ENCODE assay signal across 20 cellular contexts in the genomic region with DNA sequence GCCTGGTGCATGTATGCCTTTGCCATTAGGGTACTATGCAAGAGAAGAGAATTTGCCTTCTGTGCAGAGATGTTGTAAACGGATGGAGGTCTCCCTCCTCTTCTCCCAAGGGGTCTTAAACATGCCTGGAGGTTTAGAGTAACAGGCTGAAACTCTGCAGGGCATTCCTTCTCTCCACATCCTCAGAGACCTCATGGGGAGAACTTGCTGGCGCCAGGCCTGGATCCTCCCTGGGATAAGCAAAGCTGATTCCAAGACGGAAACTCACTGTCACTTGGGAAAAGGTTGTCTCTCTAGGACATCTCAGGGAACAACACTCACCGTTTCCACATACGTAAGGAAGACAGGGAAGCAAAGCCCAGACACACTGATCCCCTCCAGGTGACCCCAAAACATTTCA.
DNase-seq lines count a peak whose midpoint lies in the region; TF ChIP-seq lines count a peak whose summit lies in the region.
"Had no signal": no experiment of that assay in that cellular context is flagged by ENCODE, and none has a peak within 500 bp of the region (broad histone marks: within the 10 kb centered on the region; RNA-seq: fewer than 3 reads in every experiment).

No MANE protein-coding gene starts in this region.

- H3K9me3 ChIP-seq in A673 (ENCODE audit: low read depth, low read length, poor library complexity, severe bottlenecking) (no peaks in the 10 kb centered on the region), adipocyte (ENCODE audit: control insufficient read depth, low read length) (no peaks in the 10 kb centered on the region), HAP-1 (no peaks in the 10 kb centered on the region), hepatocyte (ENCODE audit: low read depth) (no peaks in the 10 kb centered on the region)
- H3K9me3 ChIP-seq: A549, thyroid gland had no signal

- H3K79me2 ChIP-seq in mesendoderm (ENCODE audit: control insufficient read depth, insufficient read depth, low read length), result no peaks in the 10 kb centered on the region
- H3K79me2 ChIP-seq in hepatocyte, result no peaks in the 10 kb centered on the region

- in situ Hi-C loops in HAP-1 (cut with MboI; ENCODE audit: low sequenced_read_pairs), result no loop called here

- H3K4ac ChIP-seq in mesendoderm (ENCODE audit: low read depth, low read length), result no peak overlapping the region

- BruUV-seq in A673 (replicated peaks; lab: Mats Ljungman, UMichigan), result no TSS peak

- TF ChIP-seq CTCF in A673 (conservative IDR thresholded peaks at IDR 0.05; ENCODE audit: low read depth, low read length) (no peak), hepatocyte (IDR thresholded peaks at IDR 0.05; ENCODE audit: poor library complexity) (no peak)

- no peaks in the 10 kb centered on the region for H3K79me1 ChIP-seq in mesendoderm (ENCODE audit: low read length)

- POLR2A ChIA-PET in A673 (lab: Charles Lee; ENCODE audit: low non-redundant PET), result no interaction called here

- H3K27ac ChIP-seq in A673 (ENCODE audit: low read depth, low read length, poor library complexity, severe bottlenecking) (no peak overlapping the region), mesendoderm (ENCODE audit: low read depth, low read length) (no peak overlapping the region), hepatocyte (no peak overlapping the region)
- H3K27ac ChIP-seq: A549, thyroid gland had no signal

- DNase-seq in A673 (ENCODE audit: low spot score) (peak; percentile 18), adipocyte (ENCODE audit: low read depth) (no peak), fibroblast of gingiva (ENCODE audit: low read depth) (peak; percentile 76), mesendoderm (peak; percentile 53), HAP-1 (ENCODE audit: low spot score in 2 of 2) (no peak), hepatocyte (ENCODE audit: low spot score) (no peak), EL (no peak)
- no peak for DNase-seq in stimulated activated CD4-positive, alpha-beta T cell treated with anti-CD3 and anti-CD28 coated beads, Interleukin-4, amount 100 ng/mL, for 1 hour
- DNase-seq: activated CD4-positive, alpha-beta memory T cell treated with anti-CD3 and anti-CD28 coated beads for 36 hours; activated CD8-positive, alpha-beta memory T cell treated with anti-CD3 and anti-CD28 coated beads, Interleukin-2, amount 50 U/mL, for 48 hours; aorta; DMS53; GDM1; glutamatergic neuron; HCEC 1CT; kidney glomerular epithelial cell; NCI-H2029 treated with DMSO at 0.1 percent for 48 hours; stimulated activated naive CD4-positive, alpha-beta T cell; thyroid gland had no signal

- intact Hi-C loops in A673 (cut with micrococcal nuclease; ENCODE audit: unreplicated experiment), result no loop called here

- H3K9ac ChIP-seq in adipocyte (ENCODE audit: low read length) (peak overlapping the region; percentile 56), mesendoderm (ENCODE audit: low read length) (no peak overlapping the region)

- H4K8ac ChIP-seq in mesendoderm (ENCODE audit: low read depth, low read length), result no peak overlapping the region

- H3K4me2 ChIP-seq in mesendoderm (ENCODE audit: low read length) (no peak overlapping the region), hepatocyte (no peak overlapping the region)
- H3K4me2 ChIP-seq: A549 had no signal

- no peak overlapping the region for H2AFZ ChIP-seq in hepatocyte

- no peak overlapping the region for H2BK120ac ChIP-seq in mesendoderm (ENCODE audit: low read depth, low read length)

- H2BK5ac ChIP-seq in mesendoderm (ENCODE audit: low read length), result no peak overlapping the region

- no peaks in the 10 kb centered on the region for H3K4me1 ChIP-seq in A673 (ENCODE audit: insufficient read depth, low read length, poor library complexity, severe bottlenecking)
- H3K4me1 ChIP-seq in adipocyte (ENCODE audit: control insufficient read depth, insufficient read depth, low read length), result peaks cover 25% of the 10 kb centered on the region
- no peaks in the 10 kb centered on the region for H3K4me1 ChIP-seq in mesendoderm (ENCODE audit: control insufficient read depth, low read depth, low read length)
- H3K4me1 ChIP-seq in HAP-1, result no peaks in the 10 kb centered on the region
- H3K4me1 ChIP-seq in hepatocyte (ENCODE audit: insufficient read depth), result no peaks in the 10 kb centered on the region
- H3K4me1 ChIP-seq: A549, thyroid gland had no signal

- no peaks in the 10 kb centered on the region for H4K20me1 ChIP-seq in hepatocyte (ENCODE audit: insufficient read depth, poor library complexity, severe bottlenecking)

- no peak overlapping the region for H3K56ac ChIP-seq in mesendoderm (ENCODE audit: low read length)

- WGBS in mesendoderm (ENCODE audit: extremely low coverage, insufficient coverage, low lambda C conversion rate), result no CpG with 5 or more reads among the region's 5 CpGs
- WGBS in hepatocyte (ENCODE audit: low lambda C conversion rate, missing lambda C conversion rate), result 66% methylated on average over 5 of the region's 5 CpGs

- no peak overlapping the region for H3K18ac ChIP-seq in mesendoderm (ENCODE audit: low read length)

- H2BK15ac ChIP-seq in mesendoderm (replicated peaks; ENCODE audit: low read depth), result no peak overlapping the region

- no peaks in the 10 kb centered on the region for H3K9me2 ChIP-seq in hepatocyte (replicated peaks; ENCODE audit: insufficient read depth)

- CTCF ChIA-PET in A673 (lab: Charles Lee), result no interaction called here

- H3K23ac ChIP-seq in mesendoderm (ENCODE audit: low read length), result no peak overlapping the region

- H2AK5ac ChIP-seq in mesendoderm (ENCODE audit: low read length), result no peak overlapping the region

- H3K4me3 ChIP-seq in A673 (ENCODE audit: low read depth, low read length, poor library complexity, severe bottlenecking) (no peak overlapping the region), adipocyte (ENCODE audit: low read length) (no peak overlapping the region), mesendoderm (ENCODE audit: low read length) (no peak overlapping the region), HAP-1 (no peak overlapping the region), hepatocyte (no peak overlapping the region)
- H3K4me3 ChIP-seq: A549, thyroid gland had no signal

- H3K36me3 ChIP-seq in A673 (ENCODE audit: insufficient read depth, low read length, poor library complexity, severe bottlenecking) (no peaks in the 10 kb centered on the region), adipocyte (ENCODE audit: control insufficient read depth, insufficient read depth, low read length, severe bottlenecking) (no peaks in the 10 kb centered on the region), mesendoderm (ENCODE audit: control insufficient read depth, insufficient read depth, low read length) (no peaks in the 10 kb centered on the region), HAP-1 (replicated peaks) (no peaks in the 10 kb centered on the region), hepatocyte (replicated peaks; ENCODE audit: insufficient read depth, low read depth) (no peaks in the 10 kb centered on the region)
- H3K36me3 ChIP-seq: thyroid gland had no signal

- H3K27me3 ChIP-seq in A673 (replicated peaks; ENCODE audit: insufficient read depth, low read depth, low read length, poor library complexity) (no peaks in the 10 kb centered on the region), adipocyte (replicated peaks; ENCODE audit: control insufficient read depth, insufficient read depth, low read length) (peaks cover 4% of the 10 kb centered on the region), mesendoderm (ENCODE audit: insufficient read depth, low read length, poor library complexity) (no peaks in the 10 kb centered on the region), HAP-1 (ENCODE audit: low read depth) (no peaks in the 10 kb centered on the region), hepatocyte (no peaks in the 10 kb centered on the region)
- H3K27me3 ChIP-seq: thyroid gland had no signal

- no peak overlapping the region for H4K5ac ChIP-seq in mesendoderm (ENCODE audit: low read length)

Comparison
In these comparisons a context has a peak if more than half of its experiments do, and no peak if none do; other contexts are left out.
1. DNase-seq: peak in A673 (single experiment), fibroblast of gingiva (single experiment) and mesendoderm (single experiment); none in adipocyte (single experiment), HAP-1 (0 of 2), hepatocyte (single experiment), EL (single experiment) and stimulated activated CD4-positive, alpha-beta T cell treated with anti-CD3 and anti-CD28 coated beads, Interleukin-4, amount 100 ng/mL, for 1 hour (single experiment).